22 cellular contexts compared by ENCODE assay signal in genomic region chr1:77636864-77637263, GRCh38. TPM values are rescaled to one million over a fixed set of nuclear protein-coding genes. Genes with fewer than 3 reads are reported as not detected.
DNase-seq lines count a peak whose midpoint lies in the region; ATAC-seq and TF ChIP-seq lines count a peak whose summit lies in the region.
"Had no signal": no experiment of that assay in that cellular context is flagged by ENCODE, and none has a peak within 500 bp of the region (broad histone marks: within the 10 kb centered on the region; RNA-seq: fewer than 3 reads in every experiment).

No MANE protein-coding gene starts in this region.

- no peak for TF ChIP-seq CTCF in GM23338 (conservative IDR thresholded peaks at IDR 0.05; ENCODE audit: low read depth in 2 of 2)
- no peak for TF ChIP-seq CTCF in RWPE1 (conservative IDR thresholded peaks at IDR 0.05; ENCODE audit: low read depth)
- TF ChIP-seq CTCF in foreskin keratinocyte (conservative IDR thresholded peaks at IDR 0.05), result no peak

- peak; percentile 58 for DNase-seq in GM23338 (ENCODE audit: low spot score)
- peak; percentile 18 for DNase-seq in RWPE1 (ENCODE audit: low spot score)
- DNase-seq in foreskin keratinocyte, result peak in 1 of 2 donors; percentile 30
- peak; percentile 4 for DNase-seq in kidney tubule cell (ENCODE audit: low spot score)
- DNase-seq in NCI-H446 treated with DMSO at 0.1 percent for 48 hours (lab: John Stamatoyannopoulos, UW), result no peak
- DNase-seq in NCI-H1417 treated with DMSO at 0.1 percent for 48 hours (lab: John Stamatoyannopoulos, UW), result no peak
- no peak for DNase-seq in HCEC 1CT
- DNase-seq: Calu3; CD8-positive, alpha-beta memory T cell; DMS153; GOT3; IMR-90; MV-4-11; NCI-H1105 treated with DMSO at 0.1 percent for 48 hours; NCI-H1694; NCI-H510A treated with DMSO at 0.1 percent for 48 hours; NCI-H748 treated with DMSO at 0.1 percent for 48 hours; PC-3; SHP77 treated with DMSO at 0.1 percent for 48 hours; SK-N-SH had no signal

- no peak overlapping the region for H3K4me2 ChIP-seq in GM23338
- H3K4me2 ChIP-seq: KMS-11, SK-N-SH had no signal

- no peak overlapping the region for H3K27ac ChIP-seq in GM23338 (ENCODE audit: low read depth)
- H3K27ac ChIP-seq in RWPE1, result no peak overlapping the region
- H3K27ac ChIP-seq in foreskin keratinocyte, result no peak overlapping the region
- H3K27ac ChIP-seq: C4-2B, KMS-11 had no signal

- ATAC-seq in GM23338 (peak; percentile 75), foreskin keratinocyte (peak; percentile 86)
- ATAC-seq: PC-3 had no signal

- no peak overlapping the region for H3K27ac Mint-ChIP-seq in GM23338

- peaks cover 4% of the 10 kb centered on the region for H3K27me3 Mint-ChIP-seq in GM23338 (ENCODE audit: insufficient read depth, low read depth, poor library complexity)
- H3K27me3 Mint-ChIP-seq: CD8-positive, alpha-beta memory T cell had no signal

- no peaks in the 10 kb centered on the region for H3F3A ChIP-seq in GM23338 (replicated peaks; ENCODE audit: low read depth)

- peaks cover 18% of the 10 kb centered on the region for H3K79me2 ChIP-seq in GM23338 (replicated peaks; ENCODE audit: insufficient read depth)

- H3K27me3 ChIP-seq in GM23338 (ENCODE audit: insufficient read depth) (no peaks in the 10 kb centered on the region), foreskin keratinocyte (no peaks in the 10 kb centered on the region)

- H4K20me1 ChIP-seq in GM23338 (replicated peaks; ENCODE audit: insufficient read depth), result no peaks in the 10 kb centered on the region; the same call in 1 of the 2 replicates

- H2AFZ ChIP-seq in GM23338, result no peak overlapping the region

- H3K4me1 ChIP-seq in GM23338 (ENCODE audit: insufficient read depth) (peaks cover 23% of the 10 kb centered on the region), foreskin keratinocyte (peaks cover 10% of the 10 kb centered on the region)

- H3K36me3 Mint-ChIP-seq in GM23338 (ENCODE audit: low read depth), result peaks cover 15% of the 10 kb centered on the region

- H3K4me1 Mint-ChIP-seq in GM23338, result peaks cover 17% of the 10 kb centered on the region

- H3K36me3 ChIP-seq in GM23338 (ENCODE audit: insufficient read depth), result peaks cover 12% of the 10 kb centered on the region; the same call in 1 of the 2 replicates

- H3K4me3 ChIP-seq in GM23338, result no peak overlapping the region

- no peaks in the 10 kb centered on the region for H3K9me3 Mint-ChIP-seq in GM23338
- H3K9me3 Mint-ChIP-seq: CD8-positive, alpha-beta memory T cell had no signal

- no peak overlapping the region for H3K4me3 Mint-ChIP-seq in GM23338
- H3K4me3 Mint-ChIP-seq: CD8-positive, alpha-beta memory T cell had no signal

- POLR2A ChIA-PET in RWPE1 (lab: Yijun Ruan, JAX; ENCODE audit: low non-redundant PET), result no interaction called here

- CTCF ChIA-PET in RWPE1 (lab: Yijun Ruan, JAX), result no interaction called here

- no peaks in the 10 kb centered on the region for H3K9me2 ChIP-seq in GM23338 (ENCODE audit: insufficient read depth)
- H3K9me2 ChIP-seq: SK-N-SH had no signal

TF ChIP-seq in GM23338, 12 proteins besides CTCF, POLR2A, EP300 and RAD21 (continues in another document):
- TF ChIP-seq ETS1 (IDR thresholded peaks at IDR 0.05) (no peak), ZNF331 (CRISPR knock-in tag; IDR thresholded peaks at IDR 0.05; ENCODE audit: low read depth) (no peak), ZNF114 (CRISPR knock-in tag; IDR thresholded peaks at IDR 0.05) (no peak), ZNF462 (CRISPR knock-in tag; IDR thresholded peaks at IDR 0.05) (no peak), NANOG (IDR thresholded peaks at IDR 0.05; ENCODE audit: borderline replicate concordance) (no peak), JUNB (IDR thresholded peaks at IDR 0.05; ENCODE audit: unreplicated experiment) (no peak), POLR2AphosphoS5 (IDR thresholded peaks at IDR 0.05; ENCODE audit: low read depth) (no peak), STAT1 (IDR thresholded peaks at IDR 0.05; ENCODE audit: unreplicated experiment) (no peak), EZH2phosphoT487 (IDR thresholded peaks at IDR 0.05; ENCODE audit: unreplicated experiment) (no peak), EZH2 (IDR thresholded peaks at IDR 0.05; ENCODE audit: low read depth, unreplicated experiment) (no peak), CREB1 (CRISPR knock-in tag; IDR thresholded peaks at IDR 0.05; ENCODE audit: low read depth) (no peak)

RNA-seq across cellular contexts. Expression of gene ZZZ3, which starts 45.6 kb away (rescaled TPM):
- 81.9 and 107 TPM in 2 replicates for total RNA-seq in GM23338 (2014; rRNA removed; shearing (Covaris generic))
- polyA plus RNA-seq in GM23338 (2016; fragmentation: Nextera tagmentation; extraction: Ambion mirVana), result 24.2 and 33.4 TPM in 2 replicates
- 40.4 and 45.4 TPM in 2 replicates for total RNA-seq in foreskin keratinocyte
- polyA plus RNA-seq in foreskin keratinocyte, result 7.2 and 9.3 TPM in 2 replicates

Comparison
In these comparisons a context has a peak if more than half of its experiments do, and no peak if none do; other contexts are left out.
1. DNase-seq: peak in GM23338 (single experiment), RWPE1 (single experiment) and kidney tubule cell (single experiment); none in NCI-H446 treated with DMSO at 0.1 percent for 48 hours (single experiment), NCI-H1417 treated with DMSO at 0.1 percent for 48 hours (single experiment) and HCEC 1CT (single experiment).